12 cellular contexts compared by ENCODE assay signal in genomic region chr4:142352682-142353081, GRCh38.
DNase-seq lines count a peak whose midpoint lies in the region; ATAC-seq and TF ChIP-seq lines count a peak whose summit lies in the region.
"Had no signal": no experiment of that assay in that cellular context is flagged by ENCODE, and none has a peak within 500 bp of the region (broad histone marks: within the 10 kb centered on the region; RNA-seq: fewer than 3 reads in every experiment).

No MANE protein-coding gene starts in this region.

- H3K27me3 Mint-ChIP-seq in activated naive CD4-positive, alpha-beta T cell treated with anti-CD3 and anti-CD28 coated beads for 36 hours (ENCODE audit: low read depth), result no peaks in the 10 kb centered on the region
- H3K27me3 Mint-ChIP-seq: activated B cell treated with CpG ODN at 0.5 μM for 24 hours had no signal

- H3K4me2 ChIP-seq in OCI-LY3 (ENCODE audit: low read length) (peak overlapping the region; percentile 44), skeletal muscle satellite cell (ENCODE audit: low read length) (peak overlapping the region; percentile 48)

- peak overlapping the region; percentile 48 for H3K4me3 Mint-ChIP-seq in activated naive CD4-positive, alpha-beta T cell treated with anti-CD3 and anti-CD28 coated beads for 36 hours
- H3K4me3 Mint-ChIP-seq: activated B cell treated with CpG ODN at 0.5 μM for 24 hours had no signal

- H3K27me3 ChIP-seq in OCI-LY3 (ENCODE audit: low read depth, low read length), result 0 out of 2 replicates have a peak, but pooled peaks cover 5% of the 10 kb centered on the region
- no peaks in the 10 kb centered on the region for H3K27me3 ChIP-seq in skeletal muscle satellite cell (ENCODE audit: control insufficient read depth, insufficient read depth, low read length)
- H3K27me3 ChIP-seq in body of pancreas, result no peaks in the 10 kb centered on the region

- intact Hi-C loops in activated naive CD4-positive, alpha-beta T cell treated with anti-CD3 and anti-CD28 coated beads for 36 hours (cut with micrococcal nuclease), result loop anchor here (1.0 to 10.0 kb wide), 7 partner anchors 53 to 832 kb away; partner anchors contain the start of gene USP38
- intact Hi-C loops in body of pancreas (cut with DNase I), result no loop called here
- intact Hi-C loops in sciatic nerve (cut with DNase I), result no loop called here

- H4K20me1 ChIP-seq in OCI-LY3 (ENCODE audit: insufficient read depth, low read length), result no peaks in the 10 kb centered on the region

- 63% methylated on average over 3 of the region's 3 CpGs for WGBS in body of pancreas, 2 donors

- TF ChIP-seq CTCF in OCI-LY3 (IDR thresholded peaks at IDR 0.05; ENCODE audit: low read depth, low read length), result no peak
- TF ChIP-seq CTCF in coronary artery (IDR thresholded peaks at IDR 0.05), result no peak
- no peak for TF ChIP-seq CTCF in body of pancreas (IDR thresholded peaks at IDR 0.05)

- ATAC-seq in body of pancreas, result no peak
- ATAC-seq in GM18502 (IDR thresholded peaks at IDR 0.05; ENCODE audit: poor library complexity, unreplicated experiment), result no peak
- no peak for ATAC-seq in sciatic nerve

- H3K36me3 ChIP-seq in OCI-LY3 (replicated peaks; ENCODE audit: low read depth, low read length) (no peaks in the 10 kb centered on the region), skeletal muscle satellite cell (ENCODE audit: insufficient read depth, low read length) (no peaks in the 10 kb centered on the region), body of pancreas (replicated peaks in 1 of 2; ENCODE audit: insufficient read depth in 1 of 2, low read depth in 2 of 2) (no peaks in the 10 kb centered on the region)

- CTCF ChIA-PET in activated naive CD4-positive, alpha-beta T cell treated with anti-CD3 and anti-CD28 coated beads for 36 hours (lab: Charles Lee), result interaction anchor here (0.5 to 3.5 kb wide), 21 partner anchors 9 to 493 kb away, joined by 3 to 18 read pairs (median 4); partner anchors contain the start of gene INPP4B

- H3K4me1 Mint-ChIP-seq in activated naive CD4-positive, alpha-beta T cell treated with anti-CD3 and anti-CD28 coated beads for 36 hours (ENCODE audit: low read depth), result peaks cover 95% of the 10 kb centered on the region

- no peaks in the 10 kb centered on the region for H3K9me3 ChIP-seq in OCI-LY3 (ENCODE audit: insufficient read depth, low read length)
- no peaks in the 10 kb centered on the region for H3K9me3 ChIP-seq in skeletal muscle satellite cell (replicated peaks; ENCODE audit: low read length)
- H3K9me3 ChIP-seq in body of pancreas, result no peaks in the 10 kb centered on the region
- H3K9me3 ChIP-seq: mucosa of descending colon had no signal

- peaks cover 4% of the 10 kb centered on the region for H3K4me1 ChIP-seq in OCI-LY3 (ENCODE audit: low read length)
- H3K4me1 ChIP-seq in skeletal muscle satellite cell (ENCODE audit: control insufficient read depth, insufficient read depth, low read length), result peaks cover 37% of the 10 kb centered on the region
- H3K4me1 ChIP-seq in body of pancreas, result peaks cover 44% of the 10 kb centered on the region
- H3K4me1 ChIP-seq: parathyroid adenoma had no signal

- H3K27ac ChIP-seq in OCI-LY3 (ENCODE audit: low read length) (no peak overlapping the region), coronary artery (peak overlapping the region; percentile 48 to 69), body of pancreas (no peak overlapping the region)
- H3K27ac ChIP-seq: parathyroid adenoma had no signal

- peak overlapping the region; percentile 90 for H3K27ac Mint-ChIP-seq in activated naive CD4-positive, alpha-beta T cell treated with anti-CD3 and anti-CD28 coated beads for 36 hours
- H3K27ac Mint-ChIP-seq: activated B cell treated with CpG ODN at 0.5 μM for 24 hours had no signal

- peak overlapping the region; percentile 48; the same call in 1 of the 2 replicates for H2AFZ ChIP-seq in OCI-LY3 (ENCODE audit: low read depth, low read length)
- H2AFZ ChIP-seq: parathyroid adenoma had no signal

- no peak for TF ChIP-seq POLR2A in body of pancreas (IDR thresholded peaks at IDR 0.05)

- H3K36me3 Mint-ChIP-seq in activated naive CD4-positive, alpha-beta T cell treated with anti-CD3 and anti-CD28 coated beads for 36 hours (ENCODE audit: low read depth), result peaks cover 2% of the 10 kb centered on the region

- H3K4me3 ChIP-seq in OCI-LY3 (ENCODE audit: low read length), result peak overlapping the region; percentile 10; the same call in 1 of the 2 replicates
- H3K4me3 ChIP-seq in coronary artery, result peak overlapping the region; percentile 46
- no peak overlapping the region for H3K4me3 ChIP-seq in skeletal muscle satellite cell (ENCODE audit: low read length)
- H3K4me3 ChIP-seq in body of pancreas, result no peak overlapping the region
- H3K4me3 ChIP-seq: mucosa of descending colon had no signal

- no peaks in the 10 kb centered on the region for H3K9me3 Mint-ChIP-seq in activated naive CD4-positive, alpha-beta T cell treated with anti-CD3 and anti-CD28 coated beads for 36 hours
- H3K9me3 Mint-ChIP-seq: activated B cell treated with CpG ODN at 0.5 μM for 24 hours had no signal

- H3K79me2 ChIP-seq in OCI-LY3 (ENCODE audit: low read length), result no peaks in the 10 kb centered on the region
- H3K79me2 ChIP-seq: parathyroid adenoma had no signal

- DNase-seq in activated naive CD4-positive, alpha-beta T cell treated with anti-CD3 and anti-CD28 coated beads for 36 hours, result no peak
- DNase-seq in activated naive CD4-positive, alpha-beta T cell (lab: John Stamatoyannopoulos, UW), result no peak
- DNase-seq in coronary artery (ENCODE audit: low spot score) (no peak), body of pancreas (no peak), sciatic nerve (ENCODE audit: low spot score) (no peak)
- DNase-seq: activated B cell treated with CpG ODN at 0.5 μM for 24 hours, DND-41 had no signal

- H3K9ac ChIP-seq in OCI-LY3 (ENCODE audit: low read length), result no peak overlapping the region
- peak overlapping the region; percentile 44 for H3K9ac ChIP-seq in skeletal muscle satellite cell (ENCODE audit: low read depth, low read length)
- H3K9ac ChIP-seq: parathyroid adenoma had no signal

Comparison
In these comparisons a context has a peak if more than half of its experiments do, and no peak if none do; other contexts are left out.
1. H3K27ac ChIP-seq: peak in coronary artery (2 of 2); none in OCI-LY3 (single experiment) and body of pancreas (0 of 4).
2. H3K4me3 ChIP-seq: peak in OCI-LY3 (single experiment) and coronary artery (single experiment); none in skeletal muscle satellite cell (single experiment) and body of pancreas (0 of 2).